15 cellular contexts compared by ENCODE assay signal in the genomic region with DNA sequence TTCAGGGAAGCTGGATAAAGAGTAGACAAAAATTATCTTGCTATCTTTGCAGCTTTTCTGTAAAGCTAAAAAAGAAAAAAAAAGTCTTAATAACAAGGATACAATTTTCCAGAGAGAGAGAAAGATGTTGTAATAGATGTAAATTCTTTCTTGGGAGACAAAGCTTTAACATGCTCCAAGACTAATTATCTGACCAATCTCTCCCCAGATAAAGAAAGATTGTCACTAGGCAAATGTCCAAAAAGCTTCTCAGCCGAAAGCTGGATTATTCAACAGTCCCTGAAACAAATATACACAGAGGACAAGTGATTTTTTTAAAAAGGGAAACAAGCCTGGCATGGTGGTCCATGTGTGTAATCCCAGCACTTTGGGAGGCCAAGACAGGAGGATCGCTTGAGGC. TPM values are rescaled to one million over a fixed set of nuclear protein-coding genes. Genes with fewer than 3 reads are reported as not detected.
A peak's percentile ranks its signal among the peaks of the same experiment; 100 is the strongest.
DNase-seq lines count a peak whose midpoint lies in the region; ATAC-seq and TF ChIP-seq lines count a peak whose summit lies in the region.
"Had no signal": no experiment of that assay in that cellular context is flagged by ENCODE, and none has a peak within 500 bp of the region (broad histone marks: within the 10 kb centered on the region; RNA-seq: fewer than 3 reads in every experiment).

No MANE protein-coding gene starts in this region.

- H3K4me2 ChIP-seq in HCT116 (ENCODE audit: low read length) = peak overlapping the region; percentile 97

- RAD21 ChIA-PET in HCT116 (lab: Charles Lee; ENCODE audit: low non-redundant PET in 1 of 2, low total read pairs in 2 of 2, uncharacterized antibody in 2 of 2, unreplicated experiment in 2 of 2) = no interaction called here

- CTCF ChIA-PET in HCT116 (lab: Charles Lee) = interaction anchor here (1.6 kb wide), 1 partner anchor 25 kb away, joined by 5 read pairs; no protein-coding TSS in a partner anchor

- H3K79me2 ChIP-seq in ACC112 (ENCODE audit: control insufficient read depth, insufficient read depth, low read length, unreplicated experiment) (peaks cover 5% of the 10 kb centered on the region), HCT116 (ENCODE audit: insufficient read depth, low read length) (peaks cover 30% of the 10 kb centered on the region)

- intact Hi-C loops in HCT116 (cut with micrococcal nuclease) = no loop called here

- DNase-seq in HCT116 (ENCODE audit: low read depth, low spot score) = no peak
- no peak for DNase-seq in activated naive CD8-positive, alpha-beta T cell treated with anti-CD3 and anti-CD28 coated beads, Interleukin-2, amount 10 ng/mL, durations not matched to agents 7 days and 5 days
- DNase-seq in mesothelial cell of epicardium (ENCODE audit: low spot score in 2 of 2, unreplicated experiment in 2 of 2) = no peak
- DNase-seq in T-helper 17 cell = no peak
- DNase-seq in RKO (ENCODE audit: low spot score) = no peak
- DNase-seq in AML-193 (lab: John Stamatoyannopoulos, UW) = no peak
- DNase-seq: activated CD8-positive, alpha-beta memory T cell treated with anti-CD3 and anti-CD28 coated beads, Interleukin-2, amount 10 ng/mL, durations not matched to agents 7 days and 5 days; effector memory CD4-positive, alpha-beta T cell; GOT3; T-helper 9 cell had no signal

- peaks cover 4% of the 10 kb centered on the region for H3K36me3 Mint-ChIP-seq in activated naive CD8-positive, alpha-beta T cell treated with anti-CD3 and anti-CD28 coated beads, Interleukin-2, amount 10 ng/mL, durations not matched to agents 7 days and 5 days
- peaks cover 5% of the 10 kb centered on the region for H3K36me3 Mint-ChIP-seq in mesothelial cell of epicardium
- no peaks in the 10 kb centered on the region for H3K36me3 Mint-ChIP-seq in T-helper 17 cell (ENCODE audit: low read depth)

- H3K27me3 Mint-ChIP-seq in activated naive CD8-positive, alpha-beta T cell treated with anti-CD3 and anti-CD28 coated beads, Interleukin-2, amount 10 ng/mL, durations not matched to agents 7 days and 5 days = no peaks in the 10 kb centered on the region
- H3K27me3 Mint-ChIP-seq in mesothelial cell of epicardium (ENCODE audit: low read depth) (no peaks in the 10 kb centered on the region), T-helper 17 cell (no peaks in the 10 kb centered on the region)

- H3K4me1 ChIP-seq in ACC112 (ENCODE audit: control insufficient read depth, insufficient read depth, low read length, unreplicated experiment) = peaks cover 11% of the 10 kb centered on the region
- H3K4me1 ChIP-seq in HCT116 (ENCODE audit: control insufficient read depth in 1 of 2, insufficient read depth in 2 of 2, low read length in 2 of 2) = peaks cover 12 to 30% of the 10 kb centered on the region in 2 experiments; a peak in 3 of 4 replicates

- no peaks in the 10 kb centered on the region for H3K36me3 ChIP-seq in ACC112 (ENCODE audit: insufficient read depth, low read length)
- H3K36me3 ChIP-seq in HCT116 (ENCODE audit: control insufficient read depth in 1 of 2, insufficient read depth in 2 of 2, low read length in 2 of 2) = peaks cover 0 to 2% of the 10 kb centered on the region in 2 experiments; a peak in 1 of 4 replicates

- BruUV-seq in HCT116 (replicated peaks; lab: Mats Ljungman, UMichigan) = no TSS peak

- no peak for TF ChIP-seq RAD21 in HCT116 (IDR thresholded peaks at IDR 0.05; ENCODE audit: low read depth)

- H3K9me3 Mint-ChIP-seq in activated naive CD8-positive, alpha-beta T cell treated with anti-CD3 and anti-CD28 coated beads, Interleukin-2, amount 10 ng/mL, durations not matched to agents 7 days and 5 days = no peaks in the 10 kb centered on the region
- no peaks in the 10 kb centered on the region for H3K9me3 Mint-ChIP-seq in mesothelial cell of epicardium

- POLR2A ChIA-PET in HCT116 (lab: Charles Lee) = interaction anchor here (0.9 to 1.3 kb wide), 4 partner anchors 20 to 251 kb away, joined by 3 to 4 read pairs (median 3); no protein-coding TSS in a partner anchor
- POLR2A ChIA-PET in activated naive CD8-positive, alpha-beta T cell treated with anti-CD3 and anti-CD28 coated beads, Interleukin-2, amount 10 ng/mL, durations not matched to agents 7 days and 5 days (lab: Charles Lee) = interaction anchor here (1.1 to 1.4 kb wide), 3 partner anchors 25 to 1017 kb away, joined by 3 to 5 read pairs (median 4); a partner anchor contains a TSS

- ATAC-seq in HCT116 = no peak
- ATAC-seq in activated naive CD8-positive, alpha-beta T cell treated with anti-CD3 and anti-CD28 coated beads, Interleukin-2, amount 10 ng/mL, durations not matched to agents 7 days and 5 days (ENCODE audit: low read depth) = no peak
- no peak for ATAC-seq in T-helper 17 cell
- no peak for ATAC-seq in HG02884 (IDR thresholded peaks at IDR 0.05; ENCODE audit: unreplicated experiment)

- peak overlapping the region; percentile 54; the same call in 1 of the 2 replicates for H3K4me3 ChIP-seq in ACC112 (ENCODE audit: low read depth, low read length)
- peak overlapping the region; percentile 82 to 90 for H3K4me3 ChIP-seq in HCT116 (replicated peaks in 1 of 2; ENCODE audit: low read depth in 1 of 2, low read length in 2 of 2)

- no peaks in the 10 kb centered on the region for H3K9me2 ChIP-seq in HCT116 (ENCODE audit: insufficient read depth)

- no peaks in the 10 kb centered on the region for H3K9me3 ChIP-seq in HCT116 (ENCODE audit: control insufficient read depth in 1 of 2, insufficient read depth in 1 of 2, low read depth in 1 of 2, low read length in 2 of 2)
- no peaks in the 10 kb centered on the region for H3K9me3 ChIP-seq in T-helper 17 cell (ENCODE audit: control insufficient read depth, low read length, poor library complexity, severe bottlenecking)

- H4K20me1 ChIP-seq in HCT116 (ENCODE audit: insufficient read depth) = no peaks in the 10 kb centered on the region

- no peak for TF ChIP-seq CTCF in HCT116 (IDR thresholded peaks at IDR 0.05 in 2 of 3, conservative IDR thresholded peaks at IDR 0.05 in 1 of 3; ENCODE audit: borderline replicate concordance in 1 of 3, insufficient read depth in 1 of 3, low read depth in 2 of 3, low read length in 2 of 3)
- no peak for TF ChIP-seq CTCF in mesothelial cell of epicardium (IDR thresholded peaks at IDR 0.05; ENCODE audit: unreplicated experiment)

- H2AFZ ChIP-seq in ACC112 (ENCODE audit: low read length, unreplicated experiment) (peak overlapping the region; percentile 68), HCT116 (ENCODE audit: low read depth, low read length, poor library complexity, severe bottlenecking) (no peak overlapping the region)

- H3K4me3 Mint-ChIP-seq in activated naive CD8-positive, alpha-beta T cell treated with anti-CD3 and anti-CD28 coated beads, Interleukin-2, amount 10 ng/mL, durations not matched to agents 7 days and 5 days = peak overlapping the region; percentile 37
- H3K4me3 Mint-ChIP-seq in mesothelial cell of epicardium = no peak overlapping the region
- no peak overlapping the region for H3K4me3 Mint-ChIP-seq in T-helper 17 cell

- H3K27ac ChIP-seq in ACC112 (ENCODE audit: low read depth, low read length) (no peak overlapping the region), HCT116 (ENCODE audit: low read depth, low read length) (peak overlapping the region; percentile 76; the same call in 1 of the 2 replicates)

- peaks cover 20% of the 10 kb centered on the region for H3K4me1 Mint-ChIP-seq in activated naive CD8-positive, alpha-beta T cell treated with anti-CD3 and anti-CD28 coated beads, Interleukin-2, amount 10 ng/mL, durations not matched to agents 7 days and 5 days
- H3K4me1 Mint-ChIP-seq in mesothelial cell of epicardium (peaks cover 25% of the 10 kb centered on the region), T-helper 17 cell (peaks cover 40% of the 10 kb centered on the region)

- H3K27me3 ChIP-seq in ACC112 (ENCODE audit: insufficient read depth, low read length) (no peaks in the 10 kb centered on the region), HCT116 (ENCODE audit: insufficient read depth, low read length) (no peaks in the 10 kb centered on the region)

- peak overlapping the region; percentile 28 for H3K27ac Mint-ChIP-seq in activated naive CD8-positive, alpha-beta T cell treated with anti-CD3 and anti-CD28 coated beads, Interleukin-2, amount 10 ng/mL, durations not matched to agents 7 days and 5 days
- H3K27ac Mint-ChIP-seq in mesothelial cell of epicardium (peak overlapping the region; percentile 66), T-helper 17 cell (no peak overlapping the region)

- no peak for TF ChIP-seq POLR2A in HCT116 (IDR thresholded peaks at IDR 0.05; ENCODE audit: borderline replicate concordance, extremely low read depth, insufficient read depth, insufficient read length)

- H3K9ac ChIP-seq in HCT116 (ENCODE audit: low read length) = peak overlapping the region; percentile 94

TF ChIP-seq in HCT116, 20 proteins besides CTCF, POLR2A, EP300 and RAD21 (continues in another document):
- TF ChIP-seq ZNF274 (IDR thresholded peaks at IDR 0.05; ENCODE audit: low read depth, low read length) (no peak), EZH2 (IDR thresholded peaks at IDR 0.05) (no peak), EZH2phosphoT487 (IDR thresholded peaks at IDR 0.05; ENCODE audit: borderline replicate concordance) (no peak)

RNA-seq across cellular contexts. Expression of a gene that starts 19.3 kb away (rescaled TPM):
- total RNA-seq in HCT116 (2021; ENCODE audit: unreplicated experiment) (4.9 TPM), mesothelial cell of epicardium (22.3 to 25.1 TPM (median 22.7 TPM) in 3 replicates), T-helper 17 cell (under 1 TPM in 1 of 2 donors, not detected in 1; 0.12 TPM)
- 4.7 and 4.8 TPM in 2 replicates for polyA plus RNA-seq in HCT116 (2012)
- under 1 TPM; 0.33 to 0.34 TPM for total RNA-seq in activated naive CD8-positive, alpha-beta T cell treated with anti-CD3 and anti-CD28 coated beads, Interleukin-2, amount 10 ng/mL, durations not matched to agents 7 days and 5 days
- total RNA-seq: HT-29, mononuclear cell had no signal

RNA-seq across cellular contexts. Expression of a gene that starts 44.5 kb away (rescaled TPM):
- not detected for total RNA-seq in HCT116 (2021; ENCODE audit: unreplicated experiment)
- polyA plus RNA-seq in HCT116 (2012) = not detected in 2 replicates
- not detected for total RNA-seq in activated naive CD8-positive, alpha-beta T cell treated with anti-CD3 and anti-CD28 coated beads, Interleukin-2, amount 10 ng/mL, durations not matched to agents 7 days and 5 days
- total RNA-seq in mesothelial cell of epicardium = not detected in 3 replicates
- not detected for total RNA-seq in T-helper 17 cell
- total RNA-seq: activated CD8-positive, alpha-beta memory T cell treated with anti-CD3 and anti-CD28 coated beads, Interleukin-2, amount 10 ng/mL, durations not matched to agents 7 days and 5 days; HT-29; mononuclear cell; skeletal muscle tissue had no signal
